Comparison of ENCODE assay signal across 7 cellular contexts in genomic region chr1:179082308-179083030, GRCh38. TPM values are rescaled to one million over a fixed set of nuclear protein-coding genes. Genes with fewer than 3 reads are reported as not detected.
DNase-seq lines count a peak whose midpoint lies in the region; ATAC-seq, FAIRE-seq and TF ChIP-seq lines count a peak whose summit lies in the region.

No MANE protein-coding gene starts in this region.

- H4K8ac ChIP-seq in H1 (ENCODE audit: extremely low read depth, insufficient read depth, low read length): peak overlapping the region; percentile 70; the same call in 1 of the 2 replicates

- no peaks in the 10 kb centered on the region for H3K9me3 Mint-ChIP-seq in activated CD4-positive, alpha-beta T cell treated with anti-CD3 and anti-CD28 coated beads, Interleukin-2, amount 10 ng/mL, durations not matched to agents 7 days and 5 days

- no peak for FAIRE-seq in H1 (lab: Jason Lieb, UNC)

- H3K4me3 ChIP-seq in HAP-1 (peak overlapping the region; percentile 73), H1 (ENCODE audit: extremely low read depth in 1 of 4, insufficient read depth in 2 of 4, low read depth in 3 of 4, low read length in 4 of 4) (peak overlapping the region; percentile 55 to 74 (median 70)), mucosa of descending colon (peak overlapping the region; percentile 78), stomach (peak overlapping the region; percentile 77 to 93 (median 84))

- H2AK5ac ChIP-seq in H1 (ENCODE audit: low read depth, low read length): no peak overlapping the region

- peak overlapping the region; percentile 96 for H3K4me3 Mint-ChIP-seq in activated CD4-positive, alpha-beta T cell treated with anti-CD3 and anti-CD28 coated beads, Interleukin-2, amount 10 ng/mL, durations not matched to agents 7 days and 5 days

- ATAC-seq in mucosa of descending colon: peak; percentile 54

- H3K18ac ChIP-seq in H1 (ENCODE audit: extremely low read depth, low read length): peak overlapping the region; percentile 90

- intact Hi-C loops in mucosa of descending colon (cut with DNase I, micrococcal nuclease): loop anchor here in 1 of 2 donors (5.0 kb wide), 1 partner anchor 285 kb away; the partner anchor contains the start of gene AXDND1
- intact Hi-C loops in stomach (cut with DNase I; ENCODE audit: low total_unique reads): loop anchor here (5.0 kb wide), 2 partner anchors 210 to 285 kb away; partner anchors contain the start of genes AXDND1 and SOAT1

- H3K79me1 ChIP-seq in H1 (ENCODE audit: low read depth, low read length): peaks cover 3% of the 10 kb centered on the region

- peak overlapping the region; percentile 30; the same call in 1 of the 2 replicates for H2BK5ac ChIP-seq in H1 (ENCODE audit: low read depth, low read length)

- peak overlapping the region; percentile 98 to 99 for H3K4me2 ChIP-seq in H1 (ENCODE audit: insufficient read depth in 1 of 2, low read depth in 2 of 2, low read length in 2 of 2)

- peak overlapping the region; percentile 68; the same call in 1 of the 2 replicates for H2AFZ ChIP-seq in H1 (ENCODE audit: low read length)

- H3K27ac ChIP-seq in H1 (ENCODE audit: low read depth, low read length): no peak overlapping the region
- peak overlapping the region; percentile 79 to 94 (median 93) for H3K27ac ChIP-seq in stomach

- H3K9me3 ChIP-seq in HAP-1 (no peaks in the 10 kb centered on the region), H1 (ENCODE audit: insufficient read depth in 2 of 2, low read depth in 1 of 2, low read length in 1 of 2) (no peaks in the 10 kb centered on the region), mucosa of descending colon (no peaks in the 10 kb centered on the region), stomach (no peaks in the 10 kb centered on the region)

- peaks cover 17% of the 10 kb centered on the region for H3K36me3 Mint-ChIP-seq in activated CD4-positive, alpha-beta T cell treated with anti-CD3 and anti-CD28 coated beads, Interleukin-2, amount 10 ng/mL, durations not matched to agents 7 days and 5 days (ENCODE audit: low read depth)

- H3K36me3 ChIP-seq in HAP-1 (replicated peaks) (peaks cover 8% of the 10 kb centered on the region; the same call in 1 of the 2 replicates), H1 (ENCODE audit: control insufficient read depth in 2 of 4, insufficient read depth in 4 of 4, low read length in 3 of 4) (no peaks in the 10 kb centered on the region; a peak in 1 of 8 replicates), mucosa of descending colon (ENCODE audit: low read depth) (no peaks in the 10 kb centered on the region), stomach (peaks cover 8 to 24% (median 19%) of the 10 kb centered on the region in 4 donors)

- peak; percentile 48 for DNase-seq in GM13976 (ENCODE audit: low spot score)
- peak in 1 of 2 experiments; percentile 60 for DNase-seq in HAP-1 (ENCODE audit: low spot score in 2 of 2)
- peak; percentile 4 for DNase-seq in LoVo (ENCODE audit: low spot score)
- peak; percentile 32 for DNase-seq in activated CD4-positive, alpha-beta T cell treated with anti-CD3 and anti-CD28 coated beads, Interleukin-2, amount 10 ng/mL, durations not matched to agents 7 days and 5 days
- peak in 1 of 2 experiments; percentile 69 for DNase-seq in H1 (ENCODE audit: low read depth in 1 of 2, low spot score in 2 of 2)
- peak; percentile 26 to 73 (median 50) for DNase-seq in mucosa of descending colon
- DNase-seq in stomach: peak; percentile 40

- peak overlapping the region; percentile 61 to 72 (median 62); a peak in 6 of 7 replicates for H3K9ac ChIP-seq in H1 (replicated peaks in 1 of 4; ENCODE audit: extremely low read depth in 1 of 4, low read depth in 3 of 4, low read length in 3 of 4)

- no peaks in the 10 kb centered on the region for H3K27me3 Mint-ChIP-seq in activated CD4-positive, alpha-beta T cell treated with anti-CD3 and anti-CD28 coated beads, Interleukin-2, amount 10 ng/mL, durations not matched to agents 7 days and 5 days

- H2BK120ac ChIP-seq in H1 (replicated peaks; ENCODE audit: low read depth, low read length): no peak overlapping the region

- in situ Hi-C loops in GM13976 (cut with MboI; ENCODE audit: low sequenced_read_pairs, unreplicated experiment) (loop anchor here (25.0 kb wide), 1 partner anchor 730 kb away; no protein-coding TSS in a partner anchor), HAP-1 (cut with MboI; ENCODE audit: low sequenced_read_pairs) (loop anchor here (5.0 kb wide), 1 partner anchor 285 kb away; the partner anchor contains the start of gene AXDND1)

- H4K91ac ChIP-seq in H1 (replicated peaks; ENCODE audit: insufficient read length, low read length): no peak overlapping the region

- H2BK15ac ChIP-seq in H1 (ENCODE audit: low read length): no peak overlapping the region

- H3K4me1 ChIP-seq in HAP-1 (peaks cover 12% of the 10 kb centered on the region), H1 (replicated peaks in 1 of 4; ENCODE audit: control insufficient read depth in 3 of 4, insufficient read depth in 4 of 4, low read length in 3 of 4) (peaks cover 0 to 17% (median 10%) of the 10 kb centered on the region in 4 experiments; a peak in 6 of 7 replicates), mucosa of descending colon (ENCODE audit: low read depth) (peaks cover 20% of the 10 kb centered on the region), stomach (peaks cover 17 to 37% (median 25%) of the 10 kb centered on the region in 4 donors)

- TF ChIP-seq EP300 in H1 (IDR thresholded peaks at IDR 0.05; ENCODE audit: borderline replicate concordance in 1 of 2, low read depth in 2 of 2, low read length in 2 of 2): no peak
- no peak for TF ChIP-seq EP300 in stomach (IDR thresholded peaks at IDR 0.05)

- H3K23me2 ChIP-seq in H1 (ENCODE audit: low read depth, low read length): peaks cover 13% of the 10 kb centered on the region

- H3K23ac ChIP-seq in H1 (ENCODE audit: insufficient read length): no peak overlapping the region

- no peak overlapping the region for H3K14ac ChIP-seq in H1 (ENCODE audit: insufficient read length)

- no peaks in the 10 kb centered on the region for H3K27me3 ChIP-seq in HAP-1 (ENCODE audit: low read depth)
- H3K27me3 ChIP-seq in H1 (replicated peaks in 1 of 4; ENCODE audit: control insufficient read depth in 3 of 4, extremely low read depth in 1 of 4, insufficient read depth in 3 of 4, low read length in 3 of 4): no peaks in the 10 kb centered on the region
- no peaks in the 10 kb centered on the region for H3K27me3 ChIP-seq in stomach

- peaks cover 38% of the 10 kb centered on the region for H3K4me1 Mint-ChIP-seq in activated CD4-positive, alpha-beta T cell treated with anti-CD3 and anti-CD28 coated beads, Interleukin-2, amount 10 ng/mL, durations not matched to agents 7 days and 5 days

- TF ChIP-seq RAD21 in H1 (IDR thresholded peaks at IDR 0.05 in 1 of 2, conservative IDR thresholded peaks at IDR 0.05 in 1 of 2; ENCODE audit: low read depth in 2 of 2, low read length in 2 of 2): no peak

- 1% methylated on average over 35 of the region's 54 CpGs; no CpG with 5 or more reads in 1 of the 2 experiments for WGBS in H1 (ENCODE audit: extremely low coverage in 1 of 2, insufficient coverage in 1 of 2, insufficient read length in 1 of 2, insufficient replicate concordance in 2 of 2, low coverage in 1 of 2, low lambda C conversion rate in 2 of 2, missing lambda C conversion rate in 1 of 2), 2 experiments
- WGBS in stomach, 5 donors: 0 to 1% (median 1%) methylated on average over 21 to 54 of the region's 54 CpGs

- H3K4ac ChIP-seq in H1 (replicated peaks; ENCODE audit: insufficient read length, low read depth, low read length): no peak overlapping the region

- no peak overlapping the region for H2BK12ac ChIP-seq in H1 (ENCODE audit: low read depth, low read length)

- H4K5ac ChIP-seq in H1 (ENCODE audit: insufficient read length, low read depth, low read length): no peak overlapping the region

- H3K27ac Mint-ChIP-seq in activated CD4-positive, alpha-beta T cell treated with anti-CD3 and anti-CD28 coated beads, Interleukin-2, amount 10 ng/mL, durations not matched to agents 7 days and 5 days: peak overlapping the region; percentile 95

- no peaks in the 10 kb centered on the region for H4K20me1 ChIP-seq in H1 (replicated peaks in 1 of 2; ENCODE audit: control insufficient read depth in 1 of 2, insufficient read depth in 2 of 2, low read length in 2 of 2)

- H3K56ac ChIP-seq in H1 (replicated peaks; ENCODE audit: insufficient read length, low read depth, low read length): no peak overlapping the region

- no peak for TF ChIP-seq CTCF in GM13976 (IDR thresholded peaks at IDR 0.05; ENCODE audit: borderline replicate concordance, control extremely low read depth, extremely low read depth, insufficient read depth, missing control alignments)
- TF ChIP-seq CTCF in H1 (IDR thresholded peaks at IDR 0.05; ENCODE audit: control extremely low read depth in 1 of 3, insufficient read depth in 1 of 3, low read depth in 1 of 3, low read length in 3 of 3): no peak
- TF ChIP-seq CTCF in mucosa of descending colon (IDR thresholded peaks at IDR 0.05): no peak
- no peak for TF ChIP-seq CTCF in stomach (IDR thresholded peaks at IDR 0.05)

- no peak overlapping the region for H2BK20ac ChIP-seq in H1 (ENCODE audit: low read length)

- TF ChIP-seq POLR2A in H1 (IDR thresholded peaks at IDR 0.05; ENCODE audit: control extremely low read depth in 1 of 2, low read depth in 2 of 2, low read length in 2 of 2) (0 out of 3 replicates have a peak, but pooled peaks of 1 of the 2 experiments have one; percentile 17), stomach (IDR thresholded peaks at IDR 0.05) (no peak)

- POLR2A ChIA-PET in activated CD4-positive, alpha-beta T cell treated with anti-CD3 and anti-CD28 coated beads, Interleukin-2, amount 10 ng/mL, durations not matched to agents 7 days and 5 days (lab: Charles Lee): interaction anchor here (0.5 kb wide), 2 partner anchors 18 to 46 kb away, joined by 5 to 11 read pairs; no protein-coding TSS in a partner anchor
- POLR2A ChIA-PET in H1 (lab: Charles Lee; ENCODE audit: partially characterized antibody): interaction anchor here (1.2 to 2.2 kb wide), 5 partner anchors 9 to 38 kb away, joined by 3 to 9 read pairs (median 4); no protein-coding TSS in a partner anchor

- CTCF ChIA-PET in activated CD4-positive, alpha-beta T cell treated with anti-CD3 and anti-CD28 coated beads, Interleukin-2, amount 10 ng/mL, durations not matched to agents 7 days and 5 days (lab: Charles Lee): interaction anchor here (0.6 to 2.1 kb wide), 5 partner anchors 10 to 732 kb away, joined by 3 to 8 read pairs (median 4); no protein-coding TSS in a partner anchor
- CTCF ChIA-PET in H1 (lab: Charles Lee; ENCODE audit: partially characterized antibody): interaction anchor here (0.5 to 4.2 kb wide), 6 partner anchors 11 to 286 kb away, joined by 3 to 15 read pairs (median 3); no protein-coding TSS in a partner anchor

- no peaks in the 10 kb centered on the region for H3K79me2 ChIP-seq in H1 (ENCODE audit: control insufficient read depth in 1 of 2, insufficient read depth in 2 of 2, low read length in 2 of 2)

RNA-seq across cellular contexts. Expression of gene TOR3A, which starts 0.6 kb away (rescaled TPM):
- 10 to 100 TPM; 43.9 to 46.6 TPM for total RNA-seq in activated CD4-positive, alpha-beta T cell treated with anti-CD3 and anti-CD28 coated beads, Interleukin-2, amount 10 ng/mL, durations not matched to agents 7 days and 5 days
- 19.9 and 21.4 TPM in 2 replicates for total RNA-seq in H1 (2021; fragmentation: NEBNext Ultra II Directional; extraction: Animal tissue kit (Norgen Biotek cat#: 25700))
- 15.3 and 26.9 TPM in 2 replicates for polyA plus RNA-seq in H1 (2011; rRNA removed)
- polyA plus RNA-seq in H1 (2011; cell fraction: cytosol; rRNA removed): 20.4 TPM
- 32.6 TPM for polyA plus RNA-seq in H1 (2011; cell fraction: nucleus; rRNA removed)
- 18.0 to 24.6 TPM (median 21.5 TPM) in 4 replicates for polyA plus RNA-seq in H1 (2012, experiment 1 of 2)
- 14.7 TPM for polyA plus RNA-seq in H1 (2012, experiment 2 of 2)
- polyA plus RNA-seq in H1 (2013, experiment 1 of 2): 15.3 TPM
- polyA plus RNA-seq in H1 (2013, experiment 2 of 2): 16.1 TPM
- 29.6 and 40.8 TPM in 2 replicates for polyA minus RNA-seq in H1 (2011; rRNA and poly(A)+ RNA removed)
- polyA minus RNA-seq in H1 (2011; cell fraction: cytosol; rRNA and poly(A)+ RNA removed): 16.9 TPM
- 14.4 TPM for polyA minus RNA-seq in H1 (2011; cell fraction: nucleus; rRNA and poly(A)+ RNA removed)
- total RNA-seq in mucosa of descending colon: 10 to 100 TPM; 22.8 to 28.1 (median 25.3) TPM
- total RNA-seq in stomach: 100 to 1,000 TPM in 1 of 5 donors, 10 to 100 TPM in 3, 1 to 10 TPM in 1; 5.3 to 285 (median 32.1) TPM
- 10 to 100 TPM in 2 of 3 donors, 1 to 10 TPM in 1; 8.2 to 13.3 (median 10.6) TPM for polyA plus RNA-seq in stomach

RNA-seq across cellular contexts. Expression of gene FAM20B, which starts 56.8 kb away (rescaled TPM):
- total RNA-seq in activated CD4-positive, alpha-beta T cell treated with anti-CD3 and anti-CD28 coated beads, Interleukin-2, amount 10 ng/mL, durations not matched to agents 7 days and 5 days: 10 to 100 TPM; 25.1 to 31.3 TPM
- total RNA-seq in H1 (2021; fragmentation: NEBNext Ultra II Directional; extraction: Animal tissue kit (Norgen Biotek cat#: 25700)): 36.3 and 36.6 TPM in 2 replicates
- 6.3 and 8.3 TPM in 2 replicates for polyA plus RNA-seq in H1 (2011; rRNA removed)
- polyA plus RNA-seq in H1 (2011; cell fraction: cytosol; rRNA removed): 10.3 TPM
- 9.4 TPM for polyA plus RNA-seq in H1 (2011; cell fraction: nucleus; rRNA removed)
- polyA plus RNA-seq in H1 (2012, experiment 1 of 2): 12.6 to 21.2 TPM (median 13.9 TPM) in 4 replicates
- 2.7 TPM for polyA plus RNA-seq in H1 (2012, experiment 2 of 2)
- 18.2 TPM for polyA plus RNA-seq in H1 (2013, experiment 1 of 2)
- 18.7 TPM for polyA plus RNA-seq in H1 (2013, experiment 2 of 2)
- 36.1 and 43.3 TPM in 2 replicates for polyA minus RNA-seq in H1 (2011; rRNA and poly(A)+ RNA removed)
- polyA minus RNA-seq in H1 (2011; cell fraction: cytosol; rRNA and poly(A)+ RNA removed): 14.0 TPM
- 17.0 TPM for polyA minus RNA-seq in H1 (2011; cell fraction: nucleus; rRNA and poly(A)+ RNA removed)
- 10 to 100 TPM; 28.6 to 86.8 (median 36.5) TPM for total RNA-seq in mucosa of descending colon
- total RNA-seq in stomach: 10 to 100 TPM; 17.4 to 43.3 (median 26.3) TPM
- 1 to 10 TPM; 8.1 to 9.2 (median 8.8) TPM for polyA plus RNA-seq in stomach
